In the genomic region with DNA sequence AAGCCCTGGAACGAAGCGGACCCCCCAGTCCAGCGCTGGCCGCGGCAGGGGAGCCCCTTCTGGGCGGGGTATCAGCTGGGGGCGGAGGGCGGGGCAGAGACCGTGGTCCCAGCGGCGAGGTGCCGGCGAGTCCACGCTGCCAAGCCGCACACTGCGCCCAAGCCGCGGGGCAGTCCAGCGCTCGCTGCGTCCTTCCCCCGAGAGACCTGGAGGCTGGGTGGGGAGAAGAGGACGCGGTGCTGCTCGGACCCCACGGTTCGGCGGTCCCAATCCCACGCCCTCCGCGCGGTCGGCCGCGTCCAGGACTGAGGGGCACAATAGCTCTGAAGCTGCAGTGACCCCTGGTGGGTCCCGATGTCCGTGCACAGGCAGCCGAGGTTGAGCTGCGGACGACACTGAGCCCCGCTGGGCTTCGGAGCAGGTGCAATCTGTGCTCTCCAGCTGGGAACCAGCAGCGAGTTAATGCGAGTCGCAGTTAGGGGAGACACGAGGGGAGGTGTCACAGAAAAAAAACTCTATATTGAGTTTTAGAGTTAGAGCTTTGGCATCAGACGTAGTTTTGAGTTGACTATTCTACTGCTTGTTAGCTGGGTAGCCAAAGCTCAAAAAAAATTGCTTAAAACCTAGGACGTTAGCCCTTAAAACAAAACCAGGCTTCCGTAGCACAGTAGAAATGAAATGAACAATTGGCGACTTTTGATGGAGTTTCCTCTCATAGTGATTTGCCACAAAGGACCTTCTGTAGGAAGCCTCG, we compare ENCODE assay signal across 7 cellular contexts. TPM values are rescaled to one million over a fixed set of nuclear protein-coding genes. Genes with fewer than 3 reads are reported as not detected.
DNase-seq lines count a peak whose midpoint lies in the region; ATAC-seq and TF ChIP-seq lines count a peak whose summit lies in the region.

No MANE protein-coding gene starts in this region.

- DNase-seq in GM03348 (ENCODE audit: low spot score) (peak; percentile 72), HT1080 (ENCODE audit: low read depth) (peak; percentile 63), OCI-M2 (lab: John Stamatoyannopoulos, UW; ENCODE audit: unreplicated experiment) (peak; percentile 18), brain pericyte (ENCODE audit: low read depth, low spot score) (peak; percentile 41), retinal pigment epithelial cell (ENCODE audit: low read depth) (no peak)

- TF ChIP-seq CTCF in retinal pigment epithelial cell (conservative IDR thresholded peaks at IDR 0.05; ENCODE audit: low read depth, low read length) = peak; percentile 90

- peak; percentile 82 for ATAC-seq in GM21515 (IDR thresholded peaks at IDR 0.05; ENCODE audit: unreplicated experiment)

- H3K4me3 ChIP-seq in iPS-11a (ENCODE audit: low read depth, low read length) (peak overlapping the region; percentile 85), retinal pigment epithelial cell (ENCODE audit: low read length) (peak overlapping the region; percentile 83)

RNA-seq across cellular contexts. Expression of gene EPB41L4A, which starts 1.2 kb away (rescaled TPM):
- 0.30 TPM in 1 of 2 replicates, not detected in the other for total RNA-seq in HT1080 (2014; rRNA removed; shearing (Covaris generic))
- polyA plus RNA-seq in HT1080 (2015; cell fraction: cytosol; rRNA removed) = 0.41 and 6.0 TPM in 2 replicates
- polyA plus RNA-seq in HT1080 (2015; cell fraction: nucleus; rRNA removed) = 0.33 and 0.40 TPM in 2 replicates
